1 cellular context compared by ENCODE assay signal in the genomic region with DNA sequence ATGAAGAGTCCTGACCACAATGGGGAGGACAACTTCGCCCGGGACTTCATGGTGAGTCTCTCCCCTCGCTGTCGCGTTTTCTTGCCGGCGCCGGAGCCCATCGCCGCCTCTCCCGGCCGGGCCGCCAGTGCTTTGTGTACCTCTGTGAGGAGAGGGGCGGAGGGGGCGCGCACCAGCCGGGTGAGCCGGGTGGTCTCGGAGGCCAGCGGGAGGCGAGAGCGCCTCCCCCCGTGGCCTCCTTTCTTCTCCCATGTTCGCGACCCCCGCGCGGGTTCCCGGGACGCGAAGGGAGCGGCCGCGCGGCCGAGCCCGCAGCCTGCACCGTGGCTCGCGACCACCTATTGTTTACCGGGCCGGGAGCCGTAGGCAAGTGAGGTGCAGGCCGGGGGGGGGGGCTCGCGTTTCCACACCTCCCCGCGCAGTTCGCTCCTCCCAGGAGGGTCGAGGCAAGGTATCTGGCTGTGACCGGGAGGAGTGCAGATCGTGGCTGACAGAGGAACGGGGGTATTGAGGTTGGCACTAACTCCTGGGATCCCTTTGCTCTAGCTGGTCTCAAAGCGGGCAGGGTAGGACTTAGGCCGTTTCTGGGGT.
TF ChIP-seq lines count a peak whose summit lies in the region.

No MANE protein-coding gene starts in this region.

TF ChIP-seq in GM12878, 131 proteins besides CTCF, POLR2A, EP300 and RAD21 (continued from another document):
- TF ChIP-seq CUX1 (IDR thresholded peaks at IDR 0.05; ENCODE audit: insufficient replicate concordance, low read depth, low read length) (no peak), BHLHE40 (IDR thresholded peaks at IDR 0.05; ENCODE audit: borderline replicate concordance in 1 of 2, low read depth in 2 of 2, low read length in 1 of 2) (0 out of 4 replicates have a peak, but pooled peaks of 1 of the 2 experiments have one; percentile 18), SMARCA5 (IDR thresholded peaks at IDR 0.05) (0 out of 2 replicates have a peak, but pooled peaks have one; percentile 25), IKZF2 (IDR thresholded peaks at IDR 0.05) (0 out of 4 replicates have a peak, but pooled peaks of 1 of the 2 experiments have one; percentile 29), NR2C2 (IDR thresholded peaks at IDR 0.05; ENCODE audit: borderline replicate concordance, control insufficient read depth, insufficient read length, low read depth) (no peak), BCL3 (IDR thresholded peaks at IDR 0.05; ENCODE audit: borderline replicate concordance, insufficient read depth, low read depth, low read length, poor library complexity, severe bottlenecking) (no peak), IKZF1 (conservative IDR thresholded peaks at IDR 0.05) (peak; percentile 48), CEBPZ (IDR thresholded peaks at IDR 0.05; ENCODE audit: low read depth, low read length) (no peak), SUZ12 (IDR thresholded peaks at IDR 0.05; ENCODE audit: unreplicated experiment) (no peak), POU2F2 (IDR thresholded peaks at IDR 0.05; ENCODE audit: borderline replicate concordance, low read depth, low read length) (no peak), RUNX3 (IDR thresholded peaks at IDR 0.05; ENCODE audit: low read length) (peak; percentile 23; the same call in 1 of the 2 replicates), NFYA (IDR thresholded peaks at IDR 0.05; ENCODE audit: borderline replicate concordance, low read depth, low read length) (no peak), RB1 (IDR thresholded peaks at IDR 0.05; ENCODE audit: borderline replicate concordance) (no peak), MYC (IDR thresholded peaks at IDR 0.05; ENCODE audit: insufficient read depth, insufficient read length, insufficient replicate concordance, low read length, severe bottlenecking) (no peak), BACH1 (IDR thresholded peaks at IDR 0.05; ENCODE audit: borderline replicate concordance) (peak; percentile 59; the same call in 1 of the 2 replicates), DPF2 (IDR thresholded peaks at IDR 0.05) (peak; percentile 53; the same call in 1 of the 2 replicates), TARDBP (IDR thresholded peaks at IDR 0.05; ENCODE audit: borderline replicate concordance) (no peak), NKRF (conservative IDR thresholded peaks at IDR 0.05) (peak; percentile 38), SIX5 (IDR thresholded peaks at IDR 0.05; ENCODE audit: low read depth, low read length, severe bottlenecking) (no peak), GATAD2B (conservative IDR thresholded peaks at IDR 0.05; ENCODE audit: low read depth) (peak; percentile 55), ATF2 (IDR thresholded peaks at IDR 0.05; ENCODE audit: low read length) (no peak)
TF ChIP-seq in GM12878: peak in this region for 11.
